1 cellular context compared by ENCODE assay signal in genomic region chr1:153946622-153947246, GRCh38.
TF ChIP-seq lines count a peak whose summit lies in the region.

TSS of gene DENND4B (minus strand) at chr1:153946718. CDS start at chr1:153944374, 2,344 bp downstream.

TF ChIP-seq in HepG2, 621 proteins besides CTCF, POLR2A, EP300 and RAD21 (continued from another document and continues in another):
- TF ChIP-seq ZHX1 (CRISPR knock-in tag; IDR thresholded peaks at IDR 0.05; ENCODE audit: low read depth) (no peak), FOXK1 (CRISPR knock-in tag; IDR thresholded peaks at IDR 0.05; ENCODE audit: borderline replicate concordance, low read depth) (peak; percentile 49; the same call in 1 of the 2 replicates), TEAD2 (CRISPR knock-in tag; IDR thresholded peaks at IDR 0.05) (no peak), NR2F6 (IDR thresholded peaks at IDR 0.05) (peak; percentile 57), NR2F6 (CRISPR knock-in tag; IDR thresholded peaks at IDR 0.05) (peak; percentile 90), RORA (CRISPR knock-in tag; IDR thresholded peaks at IDR 0.05) (no peak), SIX1 (CRISPR knock-in tag; IDR thresholded peaks at IDR 0.05; ENCODE audit: borderline replicate concordance) (no peak), ZNF441 (CRISPR knock-in tag; IDR thresholded peaks at IDR 0.05; ENCODE audit: borderline replicate concordance) (0 out of 2 replicates have a peak, but pooled peaks have one; percentile 20), RFX1 (IDR thresholded peaks at IDR 0.05) (no peak), GMEB1 (CRISPR knock-in tag; IDR thresholded peaks at IDR 0.05; ENCODE audit: borderline replicate concordance) (peak; percentile 65; the same call in 1 of the 2 replicates), ZNF460 (CRISPR knock-in tag; IDR thresholded peaks at IDR 0.05; ENCODE audit: borderline replicate concordance) (no peak), ZNF570 (CRISPR knock-in tag; IDR thresholded peaks at IDR 0.05; ENCODE audit: borderline replicate concordance) (no peak), SATB2 (CRISPR knock-in tag; IDR thresholded peaks at IDR 0.05) (no peak), ERF (CRISPR knock-in tag; IDR thresholded peaks at IDR 0.05) (peak; percentile 76; the same call in 1 of the 2 replicates), ZNF605 (CRISPR knock-in tag; IDR thresholded peaks at IDR 0.05) (no peak), CCAR2 (optimal IDR thresholded peaks at IDR 0.05; ENCODE audit: low read depth, low read length) (no peak), POLR2AphosphoS5 (IDR thresholded peaks at IDR 0.05; ENCODE audit: low read depth, low read length) (no peak), PHF5A (CRISPR knock-in tag; IDR thresholded peaks at IDR 0.05; ENCODE audit: low read depth, unreplicated experiment) (peak; percentile 43), POLR2G (IDR thresholded peaks at IDR 0.05; ENCODE audit: low read depth, low read length) (no peak), TRIM24 (CRISPR knock-in tag; IDR thresholded peaks at IDR 0.05) (no peak), KLF9 (CRISPR knock-in tag; IDR thresholded peaks at IDR 0.05; ENCODE audit: low read depth) (no peak), MTF2 (CRISPR knock-in tag; IDR thresholded peaks at IDR 0.05; ENCODE audit: borderline replicate concordance) (no peak), ATAD3A (CRISPR knock-in tag; IDR thresholded peaks at IDR 0.05) (no peak), NFIB (CRISPR knock-in tag; IDR thresholded peaks at IDR 0.05; ENCODE audit: borderline replicate concordance) (no peak), ARNT2 (CRISPR knock-in tag; IDR thresholded peaks at IDR 0.05; ENCODE audit: low read depth) (peak; percentile 38), ZNF10 (CRISPR knock-in tag; IDR thresholded peaks at IDR 0.05; ENCODE audit: borderline replicate concordance, low read depth) (no peak), HMGA1 (CRISPR knock-in tag; conservative IDR thresholded peaks at IDR 0.05) (no peak), POGZ (CRISPR knock-in tag; IDR thresholded peaks at IDR 0.05) (peak; percentile 59; the same call in 1 of the 2 replicates), KDM1A (CRISPR knock-in tag; IDR thresholded peaks at IDR 0.05) (no peak), ZNF44 (CRISPR knock-in tag; IDR thresholded peaks at IDR 0.05) (no peak), MLXIP (CRISPR knock-in tag; IDR thresholded peaks at IDR 0.05; ENCODE audit: borderline replicate concordance) (no peak), SP5 (CRISPR knock-in tag; IDR thresholded peaks at IDR 0.05; ENCODE audit: borderline replicate concordance, low read depth) (no peak), THRA (CRISPR knock-in tag; IDR thresholded peaks at IDR 0.05; ENCODE audit: borderline replicate concordance) (peak; percentile 99), ZNF790 (CRISPR knock-in tag; IDR thresholded peaks at IDR 0.05; ENCODE audit: borderline replicate concordance) (no peak), ZBTB2 (CRISPR knock-in tag; IDR thresholded peaks at IDR 0.05; ENCODE audit: low read depth) (peak; percentile 65; the same call in 1 of the 2 replicates), RBM22 (optimal IDR thresholded peaks at IDR 0.05; ENCODE audit: low read length) (peak; percentile 88), MXI1 (IDR thresholded peaks at IDR 0.05; ENCODE audit: borderline replicate concordance, low read depth, low read length) (peak; percentile 65; the same call in 1 of the 3 replicates), CBX2 (IDR thresholded peaks at IDR 0.05; ENCODE audit: low read depth, low read length) (no peak), CBX2 (CRISPR knock-in tag; IDR thresholded peaks at IDR 0.05; ENCODE audit: low read depth) (no peak), ZSCAN21 (CRISPR knock-in tag; IDR thresholded peaks at IDR 0.05; ENCODE audit: borderline replicate concordance) (0 out of 2 replicates have a peak, but pooled peaks have one; percentile 38), FIP1L1 (IDR thresholded peaks at IDR 0.05; ENCODE audit: borderline replicate concordance, insufficient read depth, low read depth, low read length) (no peak), DPF2 (CRISPR knock-in tag; IDR thresholded peaks at IDR 0.05; ENCODE audit: borderline replicate concordance, low read depth) (no peak)
- TF ChIP-seq, protein P1, sequence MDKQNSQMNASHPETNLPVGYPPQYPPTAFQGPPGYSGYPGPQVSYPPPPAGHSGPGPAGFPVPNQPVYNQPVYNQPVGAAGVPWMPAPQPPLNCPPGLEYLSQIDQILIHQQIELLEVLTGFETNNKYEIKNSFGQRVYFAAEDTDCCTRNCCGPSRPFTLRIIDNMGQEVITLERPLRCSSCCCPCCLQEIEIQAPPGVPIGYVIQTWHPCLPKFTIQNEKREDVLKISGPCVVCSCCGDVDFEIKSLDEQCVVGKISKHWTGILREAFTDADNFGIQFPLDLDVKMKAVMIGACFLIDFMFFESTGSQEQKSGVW (CRISPR knock-in tag; IDR thresholded peaks at IDR 0.05; ENCODE audit: borderline replicate concordance), result no peak
- TF ChIP-seq, protein P2, sequence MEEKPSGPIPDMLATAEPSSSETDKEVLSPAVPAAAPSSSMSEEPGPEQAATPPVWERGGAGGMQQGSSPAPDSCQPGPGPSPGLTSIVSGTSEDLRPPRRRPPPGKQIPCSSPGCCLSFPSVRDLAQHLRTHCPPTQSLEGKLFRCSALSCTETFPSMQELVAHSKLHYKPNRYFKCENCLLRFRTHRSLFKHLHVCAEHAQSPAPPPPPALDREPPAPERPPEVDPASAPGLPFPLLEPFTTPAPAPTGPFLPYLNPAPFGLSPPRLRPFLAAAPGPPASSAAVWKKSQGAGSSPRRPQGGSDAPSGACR (CRISPR knock-in tag; IDR thresholded peaks at IDR 0.05), result peak; percentile 6; the same call in 1 of the 2 replicates
- TF ChIP-seq, protein P3, sequence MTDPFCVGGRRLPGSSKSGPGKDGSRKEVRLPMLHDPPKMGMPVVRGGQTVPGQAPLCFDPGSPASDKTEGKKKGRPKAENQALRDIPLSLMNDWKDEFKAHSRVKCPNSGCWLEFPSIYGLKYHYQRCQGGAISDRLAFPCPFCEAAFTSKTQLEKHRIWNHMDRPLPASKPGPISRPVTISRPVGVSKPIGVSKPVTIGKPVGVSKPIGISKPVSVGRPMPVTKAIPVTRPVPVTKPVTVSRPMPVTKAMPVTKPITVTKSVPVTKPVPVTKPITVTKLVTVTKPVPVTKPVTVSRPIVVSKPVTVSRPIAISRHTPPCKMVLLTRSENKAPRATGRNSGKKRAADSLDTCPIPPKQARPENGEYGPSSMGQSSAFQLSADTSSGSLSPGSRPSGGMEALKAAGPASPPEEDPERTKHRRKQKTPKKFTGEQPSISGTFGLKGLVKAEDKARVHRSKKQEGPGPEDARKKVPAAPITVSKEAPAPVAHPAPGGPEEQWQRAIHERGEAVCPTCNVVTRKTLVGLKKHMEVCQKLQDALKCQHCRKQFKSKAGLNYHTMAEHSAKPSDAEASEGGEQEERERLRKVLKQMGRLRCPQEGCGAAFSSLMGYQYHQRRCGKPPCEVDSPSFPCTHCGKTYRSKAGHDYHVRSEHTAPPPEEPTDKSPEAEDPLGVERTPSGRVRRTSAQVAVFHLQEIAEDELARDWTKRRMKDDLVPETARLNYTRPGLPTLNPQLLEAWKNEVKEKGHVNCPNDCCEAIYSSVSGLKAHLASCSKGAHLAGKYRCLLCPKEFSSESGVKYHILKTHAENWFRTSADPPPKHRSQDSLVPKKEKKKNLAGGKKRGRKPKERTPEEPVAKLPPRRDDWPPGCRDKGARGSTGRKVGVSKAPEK (CRISPR knock-in tag; IDR thresholded peaks at IDR 0.05; ENCODE audit: borderline replicate concordance), result no peak
- TF ChIP-seq, protein P4, sequence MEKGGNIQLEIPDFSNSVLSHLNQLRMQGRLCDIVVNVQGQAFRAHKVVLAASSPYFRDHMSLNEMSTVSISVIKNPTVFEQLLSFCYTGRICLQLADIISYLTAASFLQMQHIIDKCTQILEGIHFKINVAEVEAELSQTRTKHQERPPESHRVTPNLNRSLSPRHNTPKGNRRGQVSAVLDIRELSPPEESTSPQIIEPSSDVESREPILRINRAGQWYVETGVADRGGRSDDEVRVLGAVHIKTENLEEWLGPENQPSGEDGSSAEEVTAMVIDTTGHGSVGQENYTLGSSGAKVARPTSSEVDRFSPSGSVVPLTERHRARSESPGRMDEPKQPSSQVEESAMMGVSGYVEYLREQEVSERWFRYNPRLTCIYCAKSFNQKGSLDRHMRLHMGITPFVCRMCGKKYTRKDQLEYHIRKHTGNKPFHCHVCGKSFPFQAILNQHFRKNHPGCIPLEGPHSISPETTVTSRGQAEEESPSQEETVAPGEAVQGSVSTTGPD (CRISPR knock-in tag; IDR thresholded peaks at IDR 0.05), result no peak
- TF ChIP-seq, protein P5, sequence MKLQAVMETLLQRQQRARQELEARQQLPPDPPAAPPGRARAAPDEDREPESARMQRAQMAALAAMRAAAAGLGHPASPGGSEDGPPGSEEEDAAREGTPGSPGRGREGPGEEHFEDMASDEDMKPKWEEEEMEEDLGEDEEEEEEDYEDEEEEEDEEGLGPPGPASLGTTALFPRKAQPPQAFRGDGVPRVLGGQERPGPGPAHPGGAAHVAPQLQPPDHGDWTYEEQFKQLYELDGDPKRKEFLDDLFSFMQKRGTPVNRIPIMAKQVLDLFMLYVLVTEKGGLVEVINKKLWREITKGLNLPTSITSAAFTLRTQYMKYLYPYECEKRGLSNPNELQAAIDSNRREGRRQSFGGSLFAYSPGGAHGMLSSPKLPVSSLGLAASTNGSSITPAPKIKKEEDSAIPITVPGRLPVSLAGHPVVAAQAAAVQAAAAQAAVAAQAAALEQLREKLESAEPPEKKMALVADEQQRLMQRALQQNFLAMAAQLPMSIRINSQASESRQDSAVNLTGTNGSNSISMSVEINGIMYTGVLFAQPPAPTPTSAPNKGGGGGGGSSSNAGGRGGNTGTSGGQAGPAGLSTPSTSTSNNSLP (IDR thresholded peaks at IDR 0.05; ENCODE audit: low read depth, low read length), result no peak
